In genomic region chr2:200901459-200902072, GRCh38 we compare ENCODE assay signal across 8 cellular contexts. TPM values are rescaled to one million over a fixed set of nuclear protein-coding genes. Genes with fewer than 3 reads are reported as not detected.
A peak's percentile ranks its signal among the peaks of the same experiment; 100 is the strongest.
DNase-seq lines count a peak whose midpoint lies in the region; ATAC-seq and TF ChIP-seq lines count a peak whose summit lies in the region.

No MANE protein-coding gene starts in this region.

- TF ChIP-seq CTCF in HCT116 (IDR thresholded peaks at IDR 0.05 in 2 of 3, conservative IDR thresholded peaks at IDR 0.05 in 1 of 3; ENCODE audit: borderline replicate concordance in 1 of 3, insufficient read depth in 1 of 3, low read depth in 2 of 3, low read length in 2 of 3) (peak; percentile 73 to 97 (median 85)), RWPE2 (IDR thresholded peaks at IDR 0.05; ENCODE audit: poor library complexity, severe bottlenecking) (peak; percentile 91), foreskin fibroblast (IDR thresholded peaks at IDR 0.05; ENCODE audit: low read depth, low read length) (peak; percentile 70), osteocyte (IDR thresholded peaks at IDR 0.05) (peak; percentile 81), type B pancreatic cell (conservative IDR thresholded peaks at IDR 0.05) (peak; percentile 88)

- H3K36me3 ChIP-seq in HCT116 (ENCODE audit: control insufficient read depth in 1 of 2, insufficient read depth in 2 of 2, low read length in 2 of 2): peaks cover 36 to 56% of the 10 kb centered on the region in 2 experiments
- peaks cover 93% of the 10 kb centered on the region for H3K36me3 ChIP-seq in RWPE2 (ENCODE audit: low read depth)

- peaks cover 24% of the 10 kb centered on the region for H3K4me1 Mint-ChIP-seq in activated T-helper 17 cell treated with anti-CD3 and anti-CD28 coated beads, Interleukin-2, amount 50 U/mL, for 72 hours
- H3K4me1 Mint-ChIP-seq in osteocyte (ENCODE audit: unreplicated experiment) (peaks cover 3% of the 10 kb centered on the region), type B pancreatic cell (ENCODE audit: unreplicated experiment) (peaks cover 4% of the 10 kb centered on the region)

- H4K20me1 ChIP-seq in HCT116 (ENCODE audit: insufficient read depth): no peaks in the 10 kb centered on the region

- no peak overlapping the region; the same call in 1 of the 2 replicates for H3K4me2 ChIP-seq in HCT116 (ENCODE audit: low read length)

- H3K9me3 ChIP-seq in HCT116 (ENCODE audit: control insufficient read depth in 1 of 2, insufficient read depth in 1 of 2, low read depth in 1 of 2, low read length in 2 of 2): no peaks in the 10 kb centered on the region
- H3K9me3 ChIP-seq in RWPE2 (ENCODE audit: severe bottlenecking): no peaks in the 10 kb centered on the region

- H3K27ac ChIP-seq in HCT116 (ENCODE audit: low read depth, low read length): no peak overlapping the region
- H3K27ac ChIP-seq in RWPE2 (ENCODE audit: poor library complexity, severe bottlenecking): no peak overlapping the region

- peaks cover 3% of the 10 kb centered on the region; the same call in 1 of the 2 replicates for H3K79me2 ChIP-seq in HCT116 (ENCODE audit: insufficient read depth, low read length)

- H3K27ac Mint-ChIP-seq in activated T-helper 17 cell treated with anti-CD3 and anti-CD28 coated beads, Interleukin-2, amount 50 U/mL, for 72 hours: peak overlapping the region; percentile 11
- peak overlapping the region; percentile 75 for H3K27ac Mint-ChIP-seq in osteocyte (ENCODE audit: unreplicated experiment)
- no peak overlapping the region for H3K27ac Mint-ChIP-seq in type B pancreatic cell

- RAD21 ChIA-PET in HCT116 (lab: Charles Lee; ENCODE audit: low non-redundant PET in 1 of 2, low total read pairs in 2 of 2, uncharacterized antibody in 2 of 2, unreplicated experiment in 2 of 2): interaction anchor here (0.5 to 1.6 kb wide), 5 partner anchors 195 to 331 kb away, joined by 3 to 8 read pairs (median 4); no protein-coding TSS in a partner anchor

- H3K36me3 Mint-ChIP-seq in activated T-helper 17 cell treated with anti-CD3 and anti-CD28 coated beads, Interleukin-2, amount 50 U/mL, for 72 hours (ENCODE audit: low read depth): peaks cover 70% of the 10 kb centered on the region
- H3K36me3 Mint-ChIP-seq in osteocyte (ENCODE audit: unreplicated experiment) (peaks cover 23% of the 10 kb centered on the region), type B pancreatic cell (peaks cover 8% of the 10 kb centered on the region)

- H3K4me3 ChIP-seq in HCT116 (replicated peaks in 1 of 2; ENCODE audit: low read depth in 1 of 2, low read length in 2 of 2) (no peak overlapping the region), RWPE2 (ENCODE audit: severe bottlenecking) (no peak overlapping the region), foreskin fibroblast (ENCODE audit: low read depth in 1 of 2, low read length in 2 of 2) (no peak overlapping the region)

- H3K4me1 ChIP-seq in HCT116 (ENCODE audit: control insufficient read depth in 1 of 2, insufficient read depth in 2 of 2, low read length in 2 of 2) (peaks cover 0 to 5% of the 10 kb centered on the region in 2 experiments; a peak in 1 of 4 replicates), RWPE2 (ENCODE audit: insufficient read depth, poor library complexity, severe bottlenecking) (peaks cover 3% of the 10 kb centered on the region)

- H3K9ac ChIP-seq in HCT116 (ENCODE audit: low read length): no peak overlapping the region

- DNase-seq in GM04504 (ENCODE audit: low read depth) (peak; percentile 76), HCT116 (ENCODE audit: low read depth, low spot score) (peak; percentile 87), M059J (ENCODE audit: low read depth) (peak; percentile 86), RWPE2 (ENCODE audit: low spot score) (peak; percentile 66), foreskin fibroblast (peak; percentile 84 to 93), osteocyte (ENCODE audit: extremely low spot score, unreplicated experiment) (no peak), type B pancreatic cell (ENCODE audit: extremely low spot score, unreplicated experiment) (no peak)

- POLR2A ChIA-PET in HCT116 (lab: Charles Lee): interaction anchor here (0.7 to 2.1 kb wide), 4 partner anchors 12 to 276 kb away, joined by 3 to 9 read pairs (median 3); partner anchors contain the start of genes NIF3L1 and PPIL3

- peak; percentile 92 for ATAC-seq in HCT116
- peak; percentile 96 for ATAC-seq in RWPE2 (ENCODE audit: low read depth)
- ATAC-seq in activated T-helper 17 cell treated with anti-CD3 and anti-CD28 coated beads, Interleukin-2, amount 50 U/mL, for 72 hours (replicated peaks): peak; percentile 99

- H3K27me3 ChIP-seq in HCT116 (ENCODE audit: insufficient read depth, low read length) (no peaks in the 10 kb centered on the region), RWPE2 (ENCODE audit: insufficient read depth, poor library complexity, severe bottlenecking) (no peaks in the 10 kb centered on the region)

- CTCF ChIA-PET in HCT116 (lab: Charles Lee): interaction anchor here (0.6 to 1.8 kb wide), 11 partner anchors 9 to 331 kb away, joined by 3 to 26 read pairs (median 5); partner anchors contain the start of genes CASP10, NIF3L1 and PPIL3

- no TSS peak for BruUV-seq in HCT116 (replicated peaks; lab: Mats Ljungman, UMichigan)

- TF ChIP-seq RAD21 in HCT116 (IDR thresholded peaks at IDR 0.05; ENCODE audit: low read depth): peak; percentile 89

- H3K9me3 Mint-ChIP-seq in activated T-helper 17 cell treated with anti-CD3 and anti-CD28 coated beads, Interleukin-2, amount 50 U/mL, for 72 hours: no peaks in the 10 kb centered on the region
- H3K9me3 Mint-ChIP-seq in osteocyte (ENCODE audit: unreplicated experiment): no peaks in the 10 kb centered on the region
- no peaks in the 10 kb centered on the region for H3K9me3 Mint-ChIP-seq in type B pancreatic cell

- peak overlapping the region; percentile 6 for H3K4me3 Mint-ChIP-seq in activated T-helper 17 cell treated with anti-CD3 and anti-CD28 coated beads, Interleukin-2, amount 50 U/mL, for 72 hours
- H3K4me3 Mint-ChIP-seq in osteocyte (ENCODE audit: unreplicated experiment) (no peak overlapping the region), type B pancreatic cell (no peak overlapping the region)

- H3K27me3 Mint-ChIP-seq in activated T-helper 17 cell treated with anti-CD3 and anti-CD28 coated beads, Interleukin-2, amount 50 U/mL, for 72 hours: no peaks in the 10 kb centered on the region
- no peaks in the 10 kb centered on the region for H3K27me3 Mint-ChIP-seq in osteocyte (ENCODE audit: unreplicated experiment)
- no peaks in the 10 kb centered on the region for H3K27me3 Mint-ChIP-seq in type B pancreatic cell

- no peaks in the 10 kb centered on the region for H3K9me2 ChIP-seq in HCT116 (ENCODE audit: insufficient read depth)

- intact Hi-C loops in HCT116 (cut with micrococcal nuclease): loop anchor here (1.0 to 10.0 kb wide), 5 partner anchors 168 to 463 kb away; no protein-coding TSS in a partner anchor

- TF ChIP-seq POLR2A in HCT116 (IDR thresholded peaks at IDR 0.05; ENCODE audit: borderline replicate concordance, extremely low read depth, insufficient read depth, insufficient read length): no peak

- H2AFZ ChIP-seq in HCT116 (ENCODE audit: low read depth, low read length, poor library complexity, severe bottlenecking): no peak overlapping the region

TF ChIP-seq in HCT116, 20 proteins besides CTCF, POLR2A, EP300 and RAD21:
- TF ChIP-seq EZH2phosphoT487 (IDR thresholded peaks at IDR 0.05; ENCODE audit: borderline replicate concordance) (no peak), CBX3 (IDR thresholded peaks at IDR 0.05; ENCODE audit: low read depth) (0 out of 2 replicates have a peak, but pooled peaks have one; percentile 15), ELF1 (IDR thresholded peaks at IDR 0.05; ENCODE audit: borderline replicate concordance, low read depth) (no peak), POLR2AphosphoS5 (IDR thresholded peaks at IDR 0.05; ENCODE audit: low read depth, low read length) (peak; percentile 50; the same call in 1 of the 2 replicates)

RNA-seq across cellular contexts. Expression of gene NIF3L1, which starts 12.4 kb away (rescaled TPM):
- total RNA-seq in HCT116 (2021; ENCODE audit: unreplicated experiment) (44.7 TPM), osteocyte (22.6 and 23.1 TPM in 2 replicates), type B pancreatic cell (ENCODE audit: low replicate concordance) (27.4 and 36.3 TPM in 2 replicates)
- 34.9 and 40.0 TPM in 2 replicates for polyA plus RNA-seq in HCT116 (2012)
- total RNA-seq in M059J (2014; rRNA removed; shearing (Covaris generic)): 36.8 and 50.9 TPM in 2 replicates
- total RNA-seq in activated T-helper 17 cell treated with anti-CD3 and anti-CD28 coated beads, Interleukin-2, amount 50 U/mL, for 72 hours: 10 to 100 TPM; 16.9 to 26.0 TPM

RNA-seq across cellular contexts. Expression of gene PPIL3, which starts 12.7 kb away (rescaled TPM):
- total RNA-seq in HCT116 (2021; ENCODE audit: unreplicated experiment): 55.9 TPM
- polyA plus RNA-seq in HCT116 (2012): 57.8 and 75.7 TPM in 2 replicates
- total RNA-seq in M059J (2014; rRNA removed; shearing (Covaris generic)): 54.7 and 56.8 TPM in 2 replicates
- 100 to 1,000 TPM in 1 of 2 donors, 10 to 100 TPM in 1; 41.9 to 146 TPM for total RNA-seq in activated T-helper 17 cell treated with anti-CD3 and anti-CD28 coated beads, Interleukin-2, amount 50 U/mL, for 72 hours
- 49.7 and 50.8 TPM in 2 replicates for total RNA-seq in osteocyte
- 37.2 and 47.2 TPM in 2 replicates for total RNA-seq in type B pancreatic cell (ENCODE audit: low replicate concordance)

RNA-seq across cellular contexts. Expression of gene CLK1, which starts 37.1 kb away (rescaled TPM):
- total RNA-seq in HCT116 (2021; ENCODE audit: unreplicated experiment) (49.1 TPM), osteocyte (92.0 and 96.8 TPM in 2 replicates), type B pancreatic cell (ENCODE audit: low replicate concordance) (100 and 106 TPM in 2 replicates)
- polyA plus RNA-seq in HCT116 (2012): 25.3 and 31.2 TPM in 2 replicates
- total RNA-seq in M059J (2014; rRNA removed; shearing (Covaris generic)): 26.8 and 40.0 TPM in 2 replicates
- 100 to 1,000 TPM; 127 to 381 TPM for total RNA-seq in activated T-helper 17 cell treated with anti-CD3 and anti-CD28 coated beads, Interleukin-2, amount 50 U/mL, for 72 hours

Comparison
In these comparisons a context has a peak if more than half of its experiments do, and no peak if none do; other contexts are left out.
1. DNase-seq: peak in GM04504 (single experiment), HCT116 (single experiment), M059J (single experiment), RWPE2 (single experiment) and foreskin fibroblast (2 of 2); none in osteocyte (single experiment) and type B pancreatic cell (single experiment).
2. Peak in every context shown above with its lines, with median percentiles within 50 percentile points of each other: ATAC-seq and CTCF ChIP-seq.